Comparison of ENCODE assay signal across 7 cellular contexts in genomic region chrX:154477891-154478477, GRCh38. TPM values are rescaled to one million over a fixed set of nuclear protein-coding genes. Genes with fewer than 3 reads are reported as not detected.
A peak's percentile ranks its signal among the peaks of the same experiment; 100 is the strongest.
DNase-seq lines count a peak whose midpoint lies in the region; ATAC-seq and TF ChIP-seq lines count a peak whose summit lies in the region.

No MANE protein-coding gene starts in this region.

- no peak for TF ChIP-seq CTCF in HCT116 (IDR thresholded peaks at IDR 0.05 in 2 of 3, conservative IDR thresholded peaks at IDR 0.05 in 1 of 3; ENCODE audit: borderline replicate concordance in 1 of 3, insufficient read depth in 1 of 3, low read depth in 2 of 3, low read length in 2 of 3)
- no peak for TF ChIP-seq CTCF in WERI-Rb-1 (IDR thresholded peaks at IDR 0.05; ENCODE audit: low read depth, low read length)
- TF ChIP-seq CTCF in smooth muscle cell (IDR thresholded peaks at IDR 0.05; ENCODE audit: borderline replicate concordance, insufficient read depth, poor library complexity, severe bottlenecking) = no peak

- H3K9me3 ChIP-seq in HCT116 (ENCODE audit: control insufficient read depth in 1 of 2, insufficient read depth in 1 of 2, low read depth in 1 of 2, low read length in 2 of 2) = no peaks in the 10 kb centered on the region
- peaks cover 8% of the 10 kb centered on the region for H3K9me3 ChIP-seq in WERI-Rb-1 (ENCODE audit: severe bottlenecking)
- no peaks in the 10 kb centered on the region for H3K9me3 ChIP-seq in right cardiac atrium (ENCODE audit: control insufficient read depth, low read length)
- no peaks in the 10 kb centered on the region for H3K9me3 ChIP-seq in smooth muscle cell (replicated peaks; ENCODE audit: low read depth)

- no peaks in the 10 kb centered on the region for H3K9me2 ChIP-seq in HCT116 (ENCODE audit: insufficient read depth)

- ATAC-seq in HCT116 (peak; percentile 1; the same call in 1 of the 2 replicates), right cardiac atrium (peak in 1 of 2 donors; percentile 1), HG03039 (IDR thresholded peaks at IDR 0.05; ENCODE audit: unreplicated experiment) (no peak), GM19328 (IDR thresholded peaks at IDR 0.05; ENCODE audit: unreplicated experiment) (no peak)

- RAD21 ChIA-PET in HCT116 (lab: Charles Lee; ENCODE audit: low non-redundant PET in 1 of 2, low total read pairs in 2 of 2, uncharacterized antibody in 2 of 2, unreplicated experiment in 2 of 2) = no interaction called here

- H3K36me3 ChIP-seq in HCT116 (ENCODE audit: control insufficient read depth in 1 of 2, insufficient read depth in 2 of 2, low read length in 2 of 2) (no peaks in the 10 kb centered on the region), WERI-Rb-1 (peaks cover 12% of the 10 kb centered on the region), smooth muscle cell (ENCODE audit: low read depth) (no peaks in the 10 kb centered on the region)

- no peaks in the 10 kb centered on the region for H3F3A ChIP-seq in smooth muscle cell (ENCODE audit: low read depth)

- H4K20me1 ChIP-seq in HCT116 (ENCODE audit: insufficient read depth) = no peaks in the 10 kb centered on the region
- H4K20me1 ChIP-seq in smooth muscle cell (ENCODE audit: low read depth) = no peaks in the 10 kb centered on the region

- no peak for TF ChIP-seq RAD21 in HCT116 (IDR thresholded peaks at IDR 0.05; ENCODE audit: low read depth)

- H2AFZ ChIP-seq in HCT116 (ENCODE audit: low read depth, low read length, poor library complexity, severe bottlenecking) (no peak overlapping the region), smooth muscle cell (ENCODE audit: low read depth) (no peak overlapping the region)

- H3K4me3 ChIP-seq in HCT116 (replicated peaks in 1 of 2; ENCODE audit: low read depth in 1 of 2, low read length in 2 of 2) = peak overlapping the region; percentile 53 to 60
- peak overlapping the region; percentile 39 for H3K4me3 ChIP-seq in WERI-Rb-1 (ENCODE audit: low read depth, low read length)
- H3K4me3 ChIP-seq in right cardiac atrium (ENCODE audit: low read length) = peak overlapping the region; percentile 43
- peak overlapping the region; percentile 55 for H3K4me3 ChIP-seq in smooth muscle cell

- no peak for DNase-seq in HCT116 (ENCODE audit: low read depth, low spot score)
- no peak for DNase-seq in WERI-Rb-1
- peak in 1 of 3 donors; percentile 58 for DNase-seq in right cardiac atrium
- no peak for DNase-seq in smooth muscle cell (lab: John Stamatoyannopoulos, UW; ENCODE audit: unreplicated experiment)
- DNase-seq in DMS 273 (lab: John Stamatoyannopoulos, UW; ENCODE audit: unreplicated experiment) = no peak

- no peaks in the 10 kb centered on the region for H3K27me3 ChIP-seq in HCT116 (ENCODE audit: insufficient read depth, low read length)
- peaks cover 7% of the 10 kb centered on the region for H3K27me3 ChIP-seq in WERI-Rb-1 (ENCODE audit: insufficient read depth, low read depth, severe bottlenecking)
- H3K27me3 ChIP-seq in right cardiac atrium (ENCODE audit: control insufficient read depth, insufficient read depth) = no peaks in the 10 kb centered on the region
- H3K27me3 ChIP-seq in smooth muscle cell (ENCODE audit: low read depth) = no peaks in the 10 kb centered on the region

- H3K79me2 ChIP-seq in HCT116 (ENCODE audit: insufficient read depth, low read length) (no peaks in the 10 kb centered on the region), smooth muscle cell (ENCODE audit: low read depth) (no peaks in the 10 kb centered on the region)

- H3K4me1 ChIP-seq in HCT116 (ENCODE audit: control insufficient read depth in 1 of 2, insufficient read depth in 2 of 2, low read length in 2 of 2) (peaks cover 3 to 10% of the 10 kb centered on the region in 2 experiments; a peak in 3 of 4 replicates), right cardiac atrium (ENCODE audit: control insufficient read depth, insufficient read depth, low read length) (peaks cover 2% of the 10 kb centered on the region), smooth muscle cell (ENCODE audit: low read depth) (no peaks in the 10 kb centered on the region)

- CTCF ChIA-PET in HCT116 (lab: Charles Lee) = no interaction called here

- intact Hi-C loops in HCT116 (cut with micrococcal nuclease) = loop anchor here (5.0 kb wide), 2 partner anchors 36 to 71 kb away; partner anchors contain the start of genes DNASE1L1 and FAM50A
- intact Hi-C loops in right cardiac atrium (cut with DNase I) = no loop called here

- H3K4me2 ChIP-seq in HCT116 (ENCODE audit: low read length) = peak overlapping the region; percentile 71
- H3K4me2 ChIP-seq in smooth muscle cell = peak overlapping the region; percentile 84

- TF ChIP-seq POLR2A in HCT116 (IDR thresholded peaks at IDR 0.05; ENCODE audit: borderline replicate concordance, extremely low read depth, insufficient read depth, insufficient read length) = no peak

- 51% methylated on average over 24 of the region's 24 CpGs for WGBS in right cardiac atrium
- WGBS in smooth muscle cell (ENCODE audit: low lambda C conversion rate) = 74% methylated on average over 24 of the region's 24 CpGs

- peak overlapping the region; percentile 87; the same call in 1 of the 2 replicates for H3K27ac ChIP-seq in HCT116 (ENCODE audit: low read depth, low read length)
- peak overlapping the region; percentile 44 for H3K27ac ChIP-seq in WERI-Rb-1
- no peak overlapping the region for H3K27ac ChIP-seq in right cardiac atrium (ENCODE audit: low read length)
- H3K27ac ChIP-seq in smooth muscle cell (ENCODE audit: low read depth) = peak overlapping the region; percentile 49

- POLR2A ChIA-PET in HCT116 (lab: Charles Lee) = interaction anchor here (1.1 kb wide), 1 partner anchor 25 kb away, joined by 3 read pairs; no protein-coding TSS in a partner anchor

- TSS peak; percentile 81 for BruUV-seq in HCT116 (replicated peaks; lab: Mats Ljungman, UMichigan)

- H3K9ac ChIP-seq in HCT116 (ENCODE audit: low read length) (peak overlapping the region; percentile 60), smooth muscle cell (ENCODE audit: low read depth) (no peak overlapping the region)

TF ChIP-seq in HCT116, 20 proteins besides CTCF, POLR2A, EP300 and RAD21:
- TF ChIP-seq POLR2AphosphoS5 (IDR thresholded peaks at IDR 0.05; ENCODE audit: low read depth, low read length) = peak; percentile 66
- no peak for TF ChIP-seq CBX3 (IDR thresholded peaks at IDR 0.05; ENCODE audit: low read depth)
- no peak for TF ChIP-seq SIN3A (IDR thresholded peaks at IDR 0.05; ENCODE audit: low read depth)
- no peak for TF ChIP-seq ELF1 (IDR thresholded peaks at IDR 0.05; ENCODE audit: borderline replicate concordance, low read depth)

RNA-seq across cellular contexts. Expression of gene LAGE3, which starts 1.1 kb away (rescaled TPM):
- total RNA-seq in HCT116 (2021; ENCODE audit: unreplicated experiment) (42.8 TPM), right cardiac atrium (10 to 100 TPM; 16.3 to 22.0 (median 19.5) TPM), smooth muscle cell (33.8 and 39.7 TPM in 2 replicates)
- 46.7 and 51.5 TPM in 2 replicates for polyA plus RNA-seq in HCT116 (2012)
- polyA plus RNA-seq in right cardiac atrium (25.8 TPM), smooth muscle cell (52.7 and 66.1 TPM in 2 replicates)

RNA-seq across cellular contexts. Expression of gene UBL4A, which starts 8.4 kb away (rescaled TPM):
- total RNA-seq in HCT116 (2021; ENCODE audit: unreplicated experiment) = 37.4 TPM
- 30.0 and 31.5 TPM in 2 replicates for polyA plus RNA-seq in HCT116 (2012)
- 10 to 100 TPM; 51.1 to 62.1 (median 60.3) TPM for total RNA-seq in right cardiac atrium
- polyA plus RNA-seq in right cardiac atrium = 43.6 TPM
- total RNA-seq in smooth muscle cell = 28.7 and 42.1 TPM in 2 replicates
- 46.9 and 50.8 TPM in 2 replicates for polyA plus RNA-seq in smooth muscle cell

RNA-seq across cellular contexts. Expression of gene SLC10A3, which starts 12.4 kb away (rescaled TPM):
- total RNA-seq in HCT116 (2021; ENCODE audit: unreplicated experiment) (16.2 TPM), right cardiac atrium (10 to 100 TPM; 14.4 to 18.9 (median 15.5) TPM), smooth muscle cell (26.8 and 34.7 TPM in 2 replicates)
- 24.9 and 32.9 TPM in 2 replicates for polyA plus RNA-seq in HCT116 (2012)
- polyA plus RNA-seq in right cardiac atrium (17.3 TPM), smooth muscle cell (52.1 and 63.1 TPM in 2 replicates)

RNA-seq across cellular contexts. Expression of gene PLXNA3, which starts 19.9 kb away (rescaled TPM):
- total RNA-seq in HCT116 (2021; ENCODE audit: unreplicated experiment) (89.3 TPM), right cardiac atrium (10 to 100 TPM; 26.5 to 34.0 (median 29.6) TPM), smooth muscle cell (15.1 and 33.6 TPM in 2 replicates)
- polyA plus RNA-seq in HCT116 (2012) = 81.6 and 98.2 TPM in 2 replicates
- polyA plus RNA-seq in right cardiac atrium (12.2 TPM), smooth muscle cell (38.2 and 60.2 TPM in 2 replicates)

RNA-seq across cellular contexts. Expression of gene FAM50A, which starts 34.0 kb away (rescaled TPM):
- total RNA-seq in HCT116 (2021; ENCODE audit: unreplicated experiment) (46.5 TPM), right cardiac atrium (10 to 100 TPM; 48.6 to 54.0 (median 53.0) TPM), smooth muscle cell (46.0 and 50.1 TPM in 2 replicates)
- polyA plus RNA-seq in HCT116 (2012) = 71.2 and 90.1 TPM in 2 replicates
- polyA plus RNA-seq in right cardiac atrium (88.7 TPM), smooth muscle cell (183 and 216 TPM in 2 replicates)
